ENCODE assay signal across 9 cellular contexts in the genomic region with DNA sequence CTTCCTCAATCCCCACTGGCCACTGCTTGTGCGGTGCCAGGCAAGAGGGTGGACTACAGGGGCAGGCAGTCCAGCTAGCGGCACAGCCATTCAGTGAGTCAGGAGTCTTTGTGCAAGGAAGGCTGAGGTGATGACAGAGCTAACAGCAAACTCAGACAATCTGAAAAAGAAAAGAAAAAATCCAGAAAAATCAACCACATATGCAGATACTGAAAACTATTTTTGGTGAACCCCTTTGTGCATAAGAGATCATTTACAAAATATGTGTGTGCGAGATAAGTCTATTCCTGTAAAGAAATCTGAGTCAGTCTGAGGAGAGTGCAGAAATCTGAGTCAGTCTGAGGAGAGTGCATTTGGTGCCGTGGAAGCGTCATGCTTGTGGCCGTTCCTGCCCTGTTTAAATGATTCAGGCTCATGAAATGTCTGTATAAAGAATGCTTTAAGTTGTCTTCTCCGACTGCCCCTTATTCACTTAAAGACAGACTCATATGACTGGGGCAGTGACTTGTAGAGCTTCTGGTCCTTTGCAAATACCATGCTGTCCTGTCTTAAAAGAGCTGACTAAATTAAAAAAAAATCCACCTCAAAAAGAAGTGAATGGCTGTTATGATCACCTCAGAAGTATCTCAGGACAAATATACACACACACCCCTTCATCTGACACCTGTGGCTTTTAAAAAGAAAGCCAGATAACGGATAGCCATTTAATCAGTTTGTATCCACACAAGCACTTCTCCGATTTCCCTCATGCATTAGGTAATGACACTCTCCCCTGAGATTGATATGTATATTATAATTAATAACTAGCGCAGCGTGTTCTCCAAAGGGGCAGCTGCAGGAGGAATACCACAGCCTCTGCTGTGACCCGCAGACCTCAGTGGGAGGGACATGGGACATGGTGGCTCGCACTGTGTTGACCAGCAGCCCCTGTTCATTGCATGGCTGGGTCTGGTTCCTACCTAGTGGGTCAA. TPM values are rescaled to one million over a fixed set of nuclear protein-coding genes. Genes with fewer than 3 reads are reported as not detected.
A peak's percentile ranks its signal among the peaks of the same experiment; 100 is the strongest.
DNase-seq lines count a peak whose midpoint lies in the region; ATAC-seq, FAIRE-seq and TF ChIP-seq lines count a peak whose summit lies in the region.
"Had no signal": no experiment of that assay in that cellular context is flagged by ENCODE, and none has a peak within 500 bp of the region (broad histone marks: within the 10 kb centered on the region; RNA-seq: fewer than 3 reads in every experiment).

No MANE protein-coding gene starts in this region.

- H2BK20ac ChIP-seq in H9 (ENCODE audit: low read depth, low read length, poor library complexity, severe bottlenecking) = no peak overlapping the region

- H3K27ac ChIP-seq in right cardiac atrium (ENCODE audit: low read length) (peak overlapping the region; percentile 85), subcutaneous abdominal adipose tissue (ENCODE audit: low read depth, low read length) (peak overlapping the region; percentile 94), H9 (ENCODE audit: insufficient read length, low read depth, low read length) (no peak overlapping the region)

- H3K36me3 ChIP-seq in subcutaneous abdominal adipose tissue (ENCODE audit: control insufficient read depth in 5 of 5, insufficient read depth in 5 of 5, low read length in 5 of 5) = no peaks in the 10 kb centered on the region
- no peaks in the 10 kb centered on the region for H3K36me3 ChIP-seq in HAP-1 (replicated peaks)

- H4K5ac ChIP-seq in H9 (ENCODE audit: insufficient read length, low read depth, low read length) = no peak overlapping the region

- no peak overlapping the region for H4K8ac ChIP-seq in H9 (replicated peaks; ENCODE audit: insufficient read length, low read depth, low read length)

- peaks cover 86% of the 10 kb centered on the region for H3K4me1 Mint-ChIP-seq in activated B cell treated with CpG ODN at 0.5 μM for 24 hours
- H3K4me1 Mint-ChIP-seq in H9 = peaks cover 38 to 39% of the 10 kb centered on the region in 2 experiments
- H3K4me1 Mint-ChIP-seq: activated naive CD4-positive, alpha-beta T cell treated with anti-CD3 and anti-CD28 coated beads, Interleukin-2, amount 50 U/mL, for 24 hours had no signal

- no peak overlapping the region for H3K23ac ChIP-seq in H9 (ENCODE audit: insufficient read length, low read depth, low read length)

- no peaks in the 10 kb centered on the region for H4K20me1 ChIP-seq in H9 (ENCODE audit: control insufficient read depth, insufficient read depth, insufficient read length)

- no peak overlapping the region for H3T11ph ChIP-seq in H9 (ENCODE audit: low read length)

- TF ChIP-seq CTCF in activated B cell treated with CpG ODN at 0.5 μM for 24 hours (IDR thresholded peaks at IDR 0.05) = no peak
- no peak for TF ChIP-seq CTCF in H9 (conservative IDR thresholded peaks at IDR 0.05)

- H3K27me3 Mint-ChIP-seq in activated B cell treated with CpG ODN at 0.5 μM for 24 hours (no peaks in the 10 kb centered on the region), H9 (ENCODE audit: low read depth) (no peaks in the 10 kb centered on the region)

- no peaks in the 10 kb centered on the region for H3K27me3 ChIP-seq in right cardiac atrium (ENCODE audit: control insufficient read depth, insufficient read depth)
- H3K27me3 ChIP-seq in subcutaneous abdominal adipose tissue (ENCODE audit: control insufficient read depth in 5 of 5, insufficient read depth in 4 of 5, low read length in 5 of 5) = no peaks in the 10 kb centered on the region
- H3K27me3 ChIP-seq in HAP-1 (ENCODE audit: low read depth) = no peaks in the 10 kb centered on the region
- no peaks in the 10 kb centered on the region for H3K27me3 ChIP-seq in H9 (ENCODE audit: insufficient read depth, low read length)

- no peak overlapping the region for H2BK120ac ChIP-seq in H9 (ENCODE audit: low read depth, low read length, poor library complexity, severe bottlenecking)

- CTCF ChIA-PET in activated B cell treated with CpG ODN at 0.5 μM for 24 hours (lab: Charles Lee) = no interaction called here

- H3K27ac Mint-ChIP-seq in activated B cell treated with CpG ODN at 0.5 μM for 24 hours = peak overlapping the region; percentile 42
- H3K27ac Mint-ChIP-seq in H9 = no peak overlapping the region; a peak in 1 of 7 replicates
- H3K27ac Mint-ChIP-seq: activated naive CD4-positive, alpha-beta T cell treated with anti-CD3 and anti-CD28 coated beads, Interleukin-2, amount 50 U/mL, for 24 hours had no signal

- peak; percentile 89 for FAIRE-seq in HTR-8/SVneo (lab: Jason Lieb, UNC)

- no peak overlapping the region for H2AK5ac ChIP-seq in H9 (ENCODE audit: insufficient read length, low read length)

- no peak overlapping the region for H3K18ac ChIP-seq in H9 (ENCODE audit: insufficient read length, low read depth, low read length)

- H3K23me2 ChIP-seq in H9 (ENCODE audit: insufficient read length, low read depth, low read length, poor library complexity, severe bottlenecking) = no peaks in the 10 kb centered on the region

- DNase-seq in HTR-8/SVneo (ENCODE audit: insufficient read length, low spot score) (peak; percentile 84), activated B cell treated with CpG ODN at 0.5 μM for 24 hours (no peak), right cardiac atrium (peak in 2 of 3 donors; percentile 51 to 69), HAP-1 (ENCODE audit: low spot score in 2 of 2) (no peak), NCI-H187 (lab: John Stamatoyannopoulos, UW) (no peak), H9 (no peak)

- H4K91ac ChIP-seq in H9 (ENCODE audit: insufficient read length, low read depth, low read length) = no peak overlapping the region

- peak; percentile 21 for ATAC-seq in activated B cell treated with CpG ODN at 0.5 μM for 24 hours (ENCODE audit: low read depth)
- peak; percentile 74 to 90 for ATAC-seq in right cardiac atrium
- no peak for ATAC-seq in GM18498 (IDR thresholded peaks at IDR 0.05; ENCODE audit: unreplicated experiment)

- H3K4me3 Mint-ChIP-seq in activated B cell treated with CpG ODN at 0.5 μM for 24 hours (peak overlapping the region; percentile 5), H9 (no peak overlapping the region)
- H3K4me3 Mint-ChIP-seq: activated naive CD4-positive, alpha-beta T cell treated with anti-CD3 and anti-CD28 coated beads, Interleukin-2, amount 50 U/mL, for 24 hours had no signal

- no peak overlapping the region for H2BK5ac ChIP-seq in H9 (ENCODE audit: insufficient read length, low read length)

- H3K14ac ChIP-seq in H9 (ENCODE audit: insufficient read depth, low read length) = no peak overlapping the region

- intact Hi-C loops in activated B cell treated with CpG ODN at 0.5 μM for 24 hours (cut with micrococcal nuclease) (loop anchor here (1.0 to 2.0 kb wide), 2 partner anchors 8 to 14 kb away; no protein-coding TSS in a partner anchor), right cardiac atrium (cut with DNase I) (loop anchor here in 2 of 4 donors (10.0 kb wide), 1 partner anchor 46 kb away; the partner anchor contains the start of gene TRIO (in 2 of the 2))

- H3K4me1 ChIP-seq in right cardiac atrium (ENCODE audit: control insufficient read depth, insufficient read depth, low read length) (peaks cover 11% of the 10 kb centered on the region), subcutaneous abdominal adipose tissue (ENCODE audit: control insufficient read depth in 5 of 5, insufficient read depth in 5 of 5, low read length in 5 of 5) (peaks cover 3 to 78% (median 53%) of the 10 kb centered on the region in 5 donors), HAP-1 (peaks cover 16% of the 10 kb centered on the region), H9 (ENCODE audit: insufficient read depth, low read length) (peaks cover 5% of the 10 kb centered on the region)

- H3K56ac ChIP-seq in H9 (ENCODE audit: insufficient read length, low read depth, low read length) = no peak overlapping the region

- whole genome bisulfite sequencing in right cardiac atrium = 48% methylated on average over 13 of the region's 13 CpGs
- WGBS in H9 (ENCODE audit: extremely low coverage, insufficient read length, low lambda C conversion rate) = no CpG with 5 or more reads among the region's 13 CpGs

- H3K9ac ChIP-seq in subcutaneous abdominal adipose tissue (ENCODE audit: low read length in 5 of 5) (peak overlapping the region in 4 of 5 donors; percentile 16 to 83 (median 59)), H9 (ENCODE audit: extremely low read depth, insufficient read length, low read length) (no peak overlapping the region)

- peaks cover 7% of the 10 kb centered on the region for H3K36me3 Mint-ChIP-seq in activated B cell treated with CpG ODN at 0.5 μM for 24 hours (ENCODE audit: low read depth)
- no peaks in the 10 kb centered on the region for H3K36me3 Mint-ChIP-seq in H9 (ENCODE audit: insufficient read depth in 1 of 3, low read depth in 3 of 3)
- H3K36me3 Mint-ChIP-seq: activated naive CD4-positive, alpha-beta T cell treated with anti-CD3 and anti-CD28 coated beads, Interleukin-2, amount 50 U/mL, for 24 hours had no signal

- H3K4me3 ChIP-seq in right cardiac atrium (ENCODE audit: low read length) (no peak overlapping the region), subcutaneous abdominal adipose tissue (ENCODE audit: low read depth in 1 of 5, low read length in 5 of 5) (peak overlapping the region in 2 of 5 donors; percentile 20 to 29), HAP-1 (no peak overlapping the region)

- no peaks in the 10 kb centered on the region for H3K9me3 ChIP-seq in right cardiac atrium (ENCODE audit: control insufficient read depth, low read length)
- H3K9me3 ChIP-seq in subcutaneous abdominal adipose tissue (ENCODE audit: control insufficient read depth in 5 of 5, low read length in 5 of 5) = no peaks in the 10 kb centered on the region
- no peaks in the 10 kb centered on the region for H3K9me3 ChIP-seq in HAP-1
- H3K9me3 ChIP-seq in H9 (ENCODE audit: control insufficient read depth, low read depth, low read length) = no peaks in the 10 kb centered on the region

- no peak overlapping the region for H3K4me2 ChIP-seq in H9 (ENCODE audit: insufficient read depth, insufficient read length, low read length)

- in situ Hi-C loops in HAP-1 (cut with MboI; ENCODE audit: low sequenced_read_pairs) = no loop called here

- H3K4ac ChIP-seq in H9 (ENCODE audit: low read depth, low read length) = no peak overlapping the region

- peaks cover 10% of the 10 kb centered on the region for H3K79me1 ChIP-seq in H9 (ENCODE audit: insufficient read depth, low read depth, low read length, poor library complexity, severe bottlenecking)

- no peaks in the 10 kb centered on the region for H3K9me3 Mint-ChIP-seq in activated B cell treated with CpG ODN at 0.5 μM for 24 hours
- H3K9me3 Mint-ChIP-seq in H9 = no peaks in the 10 kb centered on the region
- H3K9me3 Mint-ChIP-seq: activated naive CD4-positive, alpha-beta T cell treated with anti-CD3 and anti-CD28 coated beads, Interleukin-2, amount 50 U/mL, for 24 hours had no signal

- peaks cover 29% of the 10 kb centered on the region; the same call in 1 of the 2 replicates for H3K79me2 ChIP-seq in H9 (ENCODE audit: insufficient read depth, low read length)

- no peak overlapping the region for H2AFZ ChIP-seq in H9 (ENCODE audit: low read length)

- POLR2A ChIA-PET in activated B cell treated with CpG ODN at 0.5 μM for 24 hours (lab: Charles Lee) = interaction anchor here (0.8 to 1.7 kb wide), 3 partner anchors 12 to 36 kb away, joined by 3 to 6 read pairs (median 6); no protein-coding TSS in a partner anchor

- no peak overlapping the region for H2BK12ac ChIP-seq in H9 (ENCODE audit: insufficient read length, low read depth, low read length)

- no peak overlapping the region for H2BK15ac ChIP-seq in H9 (ENCODE audit: low read depth, low read length)

RNA-seq across cellular contexts. Expression of gene TRIO, which starts 47.3 kb away (rescaled TPM):
- 191 and 223 TPM in 2 replicates for total RNA-seq in activated B cell treated with CpG ODN at 0.5 μM for 24 hours
- total RNA-seq in right cardiac atrium = 10 to 100 TPM; 46.6 to 66.0 (median 55.5) TPM
- 31.3 TPM for polyA plus RNA-seq in right cardiac atrium
- total RNA-seq in H9 (2021) = 82.9 and 87.8 TPM in 2 replicates

Comparison
In these comparisons a context has a peak if more than half of its experiments do, and no peak if none do; other contexts are left out.
1. DNase-seq: peak in HTR-8/SVneo (single experiment) and right cardiac atrium (2 of 3); none in activated B cell treated with CpG ODN at 0.5 μM for 24 hours (single experiment), HAP-1 (0 of 2), NCI-H187 (0 of 2) and H9 (single experiment).